24 cellular contexts compared by ENCODE assay signal in genomic region chrY:15343501-15343900, GRCh38.
"Had no signal": no experiment of that assay in that cellular context is flagged by ENCODE, and none has a peak within 500 bp of the region (broad histone marks: within the 10 kb centered on the region; RNA-seq: fewer than 3 reads in every experiment).

No MANE protein-coding gene starts in this region.

- ATAC-seq: Panc1, PC-3, Right ventricle myocardium inferior, SK-N-SH treated with all-trans-retinoic acid at 6 μM for 48 hours had no signal

- H3K36me3 ChIP-seq: MG63, SJCRH30 had no signal

- H3K4me1 ChIP-seq: SJCRH30 had no signal

- H3K4me3 ChIP-seq: MG63, SJCRH30 had no signal

- H3K27ac ChIP-seq: SJCRH30 had no signal

- H3K9me3 ChIP-seq: MG63, SJCRH30 had no signal

- H3K27me3 ChIP-seq: MG63, SJCRH30 had no signal

- DNase-seq: IMR-90, Karpas-422, KG1, MG63, NCI-H1092, NCI-H1105 treated with DMSO at 0.1 percent for 48 hours, NCI-H1417 treated with DMSO at 0.1 percent for 48 hours, NCI-H146, NCI-H1694 treated with DMSO at 0.1 percent for 48 hours, NCI-H1930, NCI-H2081, NCI-H2171, NCI-H226, NCI-H446, NCI-H510A, NCI-H524 treated with DMSO at 0.1 percent for 48 hours, NCI-H69, NCI-H774, PC-3, SHP77 treated with DMSO at 0.1 percent for 48 hours, SJCRH30 had no signal
